In genomic region chr9:5453673-5454072, GRCh38 we compare ENCODE assay signal across 11 cellular contexts. TPM values are rescaled to one million over a fixed set of nuclear protein-coding genes. Genes with fewer than 3 reads are reported as not detected.
DNase-seq lines count a peak whose midpoint lies in the region; ATAC-seq and TF ChIP-seq lines count a peak whose summit lies in the region.
"Had no signal": no experiment of that assay in that cellular context is flagged by ENCODE, and none has a peak within 500 bp of the region (broad histone marks: within the 10 kb centered on the region; RNA-seq: fewer than 3 reads in every experiment).

No MANE protein-coding gene starts in this region.

- dilution Hi-C loops in IMR-90 (cut with HindIII; ENCODE audit: low sequenced_read_pairs, unreplicated experiment), result no loop called here

- no peak overlapping the region for H3K27ac Mint-ChIP-seq in activated naive CD4-positive, alpha-beta T cell treated with anti-CD3 and anti-CD28 coated beads, Interleukin-2, amount 50 U/mL, for 24 hours

- H2BK15ac ChIP-seq in IMR-90 (ENCODE audit: low read depth, low read length), result peak overlapping the region; percentile 60; the same call in 1 of the 3 replicates

- no peaks in the 10 kb centered on the region for H3K27me3 ChIP-seq in IMR-90 (ENCODE audit: control insufficient read depth, insufficient read depth, low read length)
- H3K27me3 ChIP-seq in thoracic aorta (replicated peaks; ENCODE audit: insufficient read depth), result no peaks in the 10 kb centered on the region
- H3K27me3 ChIP-seq: BLaER1 had no signal

- H3K27ac ChIP-seq in IMR-90 (ENCODE audit: insufficient read depth, low read length), result peak overlapping the region; percentile 16
- peak overlapping the region; percentile 59 to 71 for H3K27ac ChIP-seq in thoracic aorta
- H3K27ac ChIP-seq: BLaER1 had no signal

- H3K4me3 Mint-ChIP-seq in activated naive CD4-positive, alpha-beta T cell treated with anti-CD3 and anti-CD28 coated beads, Interleukin-2, amount 50 U/mL, for 24 hours, result peak overlapping the region; percentile 92

- no peak for TF ChIP-seq RAD21 in IMR-90 (IDR thresholded peaks at IDR 0.05; ENCODE audit: low read length)

- no peaks in the 10 kb centered on the region for H3K27me3 Mint-ChIP-seq in activated naive CD4-positive, alpha-beta T cell treated with anti-CD3 and anti-CD28 coated beads, Interleukin-2, amount 50 U/mL, for 24 hours

- H3K4me3 ChIP-seq in IMR-90 (ENCODE audit: insufficient read depth, low read depth, low read length) (no peak overlapping the region), thoracic aorta (peak overlapping the region; percentile 26)
- H3K4me3 ChIP-seq: BLaER1 had no signal

- CTCF ChIA-PET in IMR-90 (lab: Yijun Ruan, JAX), result no interaction called here

- H3K9me1 ChIP-seq in IMR-90 (ENCODE audit: insufficient read depth, low read length), result no peaks in the 10 kb centered on the region; the same call in 1 of the 2 replicates

- H3K9ac ChIP-seq in IMR-90 (ENCODE audit: low read depth, low read length), result peak overlapping the region; percentile 3; the same call in 1 of the 2 replicates
- H3K9ac ChIP-seq: BLaER1 had no signal

- peak overlapping the region; percentile 87 for H3K14ac ChIP-seq in IMR-90 (replicated peaks; ENCODE audit: low read depth, low read length)

- intact Hi-C loops in IMR-90 (cut with micrococcal nuclease) (loop anchor here (2.0 kb wide), 1 partner anchor 57 kb away; the partner anchor contains the start of gene PDCD1LG2), sciatic nerve (cut with DNase I) (no loop called here)

- peak overlapping the region; percentile 93 for H3K23ac ChIP-seq in IMR-90 (ENCODE audit: low read depth, low read length)

- H2AK9ac ChIP-seq in IMR-90 (replicated peaks; ENCODE audit: low read depth, low read length, poor library complexity), result peak overlapping the region; percentile 57

- BruUV-seq in IMR-90 (replicated peaks; lab: Mats Ljungman, UMichigan), result no TSS peak

- peak overlapping the region; percentile 53 for H2BK20ac ChIP-seq in IMR-90 (ENCODE audit: low read depth, low read length)

- no peak for DNase-seq in activated naive CD4-positive, alpha-beta T cell (lab: John Stamatoyannopoulos, UW)
- no peak for DNase-seq in IMR-90
- DNase-seq in astrocyte of the hippocampus (ENCODE audit: low read depth, low spot score), result peak; percentile 29
- DNase-seq in thoracic aorta (ENCODE audit: low spot score), result no peak
- DNase-seq in NCI-H146 treated with DMSO at 0.1 percent for 48 hours (lab: John Stamatoyannopoulos, UW; ENCODE audit: unreplicated experiment), result no peak
- no peak for DNase-seq in HuH-7 (ENCODE audit: low spot score)
- DNase-seq in sciatic nerve (ENCODE audit: low spot score), result no peak
- DNase-seq: GOT3, NCI-H345 had no signal

- peaks cover 41% of the 10 kb centered on the region for H3K36me3 Mint-ChIP-seq in activated naive CD4-positive, alpha-beta T cell treated with anti-CD3 and anti-CD28 coated beads, Interleukin-2, amount 50 U/mL, for 24 hours

- peak overlapping the region; percentile 96 for H2BK5ac ChIP-seq in IMR-90 (ENCODE audit: low read depth, low read length, poor library complexity, severe bottlenecking)

- no peak overlapping the region; the same call in 1 of the 2 replicates for H3K56ac ChIP-seq in IMR-90 (ENCODE audit: extremely low read depth, insufficient read depth, low read length)

- no peaks in the 10 kb centered on the region for H4K20me1 ChIP-seq in IMR-90 (ENCODE audit: insufficient read depth, low read length)
- H4K20me1 ChIP-seq: BLaER1 had no signal

- H3K4me1 ChIP-seq in IMR-90 (ENCODE audit: control insufficient read depth, insufficient read depth, low read length), result peaks cover 2% of the 10 kb centered on the region
- H3K4me1 ChIP-seq in thoracic aorta (ENCODE audit: control insufficient read depth in 1 of 2, low read depth in 2 of 2), result peaks cover 23 to 50% of the 10 kb centered on the region in 2 donors

- POLR2A ChIA-PET in IMR-90 (lab: Charles Lee; ENCODE audit: unreplicated experiment), result interaction anchor here (0.5 kb wide), 1 partner anchor 701 kb away, joined by 5 read pairs; no protein-coding TSS in a partner anchor

- H2AK5ac ChIP-seq in IMR-90 (ENCODE audit: low read depth, low read length), result peak overlapping the region; percentile 65

- in situ Hi-C loops in IMR-90 (cut with MboI; ENCODE audit: low sequenced_read_pairs), result loop anchor here (25.0 kb wide), 1 partner anchor 259 kb away; no protein-coding TSS in a partner anchor

- TF ChIP-seq CTCF in IMR-90 (conservative IDR thresholded peaks at IDR 0.05; ENCODE audit: low read depth, low read length) (no peak), thoracic aorta (IDR thresholded peaks at IDR 0.05) (no peak)

- H3K18ac ChIP-seq in IMR-90 (ENCODE audit: low read depth, low read length), result no peak overlapping the region

- no peaks in the 10 kb centered on the region for H3K9me3 ChIP-seq in IMR-90 (ENCODE audit: control insufficient read depth, insufficient read depth, low read length)
- H3K9me3 ChIP-seq in thoracic aorta, result no peaks in the 10 kb centered on the region
- H3K9me3 ChIP-seq: BLaER1 had no signal

- H3K4ac ChIP-seq in IMR-90 (ENCODE audit: low read depth, low read length), result peak overlapping the region; percentile 77

- H3K4me1 Mint-ChIP-seq in activated naive CD4-positive, alpha-beta T cell treated with anti-CD3 and anti-CD28 coated beads, Interleukin-2, amount 50 U/mL, for 24 hours, result peaks cover 79% of the 10 kb centered on the region

- peak overlapping the region; percentile 89; the same call in 1 of the 2 replicates for H3K4me2 ChIP-seq in IMR-90 (ENCODE audit: low read depth, low read length)
- H3K4me2 ChIP-seq: BLaER1 had no signal

- peak overlapping the region; percentile 92 for H4K5ac ChIP-seq in IMR-90 (ENCODE audit: low read depth, low read length)

- peaks cover 5% of the 10 kb centered on the region for H3K9me3 Mint-ChIP-seq in activated naive CD4-positive, alpha-beta T cell treated with anti-CD3 and anti-CD28 coated beads, Interleukin-2, amount 50 U/mL, for 24 hours

- H2AFZ ChIP-seq in IMR-90 (replicated peaks; ENCODE audit: low read length, poor library complexity), result peak overlapping the region; percentile 75

- peaks cover 14 to 30% of the 10 kb centered on the region in 2 experiments for H3K79me1 ChIP-seq in IMR-90 (ENCODE audit: low read depth in 1 of 2, low read length in 2 of 2)

- peak overlapping the region; percentile 57 for H4K91ac ChIP-seq in IMR-90 (ENCODE audit: insufficient read depth, low read depth, low read length)

- no peak for TF ChIP-seq POLR2A in IMR-90 (IDR thresholded peaks at IDR 0.05; ENCODE audit: low read depth, low read length)

- no CpG with 5 or more reads among the region's 2 CpGs for WGBS in IMR-90 (ENCODE audit: extremely low coverage in 2 of 2, insufficient read length in 1 of 2), 2 experiments

- H4K8ac ChIP-seq in IMR-90 (ENCODE audit: low read depth in 2 of 2, low read length in 2 of 2), result peak overlapping the region; percentile 2 to 82; a peak in 2 of 4 replicates

- H3K36me3 ChIP-seq in IMR-90 (ENCODE audit: control insufficient read depth, insufficient read depth, low read length) (peaks cover 3% of the 10 kb centered on the region; the same call in 1 of the 2 replicates), thoracic aorta (no peaks in the 10 kb centered on the region)
- H3K36me3 ChIP-seq: BLaER1 had no signal

- ATAC-seq in IMR-90 (ENCODE audit: low read depth) (no peak), thoracic aorta (ENCODE audit: insufficient number of reproducible peaks, low FRiP score, low read depth) (no peak), sciatic nerve (no peak)

- H2BK120ac ChIP-seq in IMR-90 (ENCODE audit: low read depth, low read length), result peak overlapping the region; percentile 74; the same call in 1 of the 2 replicates

TF ChIP-seq in IMR-90, 13 proteins besides CTCF, POLR2A, EP300 and RAD21:
- no peak for TF ChIP-seq SMC3 (IDR thresholded peaks at IDR 0.05; ENCODE audit: low read depth, low read length)
- TF ChIP-seq, protein P1, sequence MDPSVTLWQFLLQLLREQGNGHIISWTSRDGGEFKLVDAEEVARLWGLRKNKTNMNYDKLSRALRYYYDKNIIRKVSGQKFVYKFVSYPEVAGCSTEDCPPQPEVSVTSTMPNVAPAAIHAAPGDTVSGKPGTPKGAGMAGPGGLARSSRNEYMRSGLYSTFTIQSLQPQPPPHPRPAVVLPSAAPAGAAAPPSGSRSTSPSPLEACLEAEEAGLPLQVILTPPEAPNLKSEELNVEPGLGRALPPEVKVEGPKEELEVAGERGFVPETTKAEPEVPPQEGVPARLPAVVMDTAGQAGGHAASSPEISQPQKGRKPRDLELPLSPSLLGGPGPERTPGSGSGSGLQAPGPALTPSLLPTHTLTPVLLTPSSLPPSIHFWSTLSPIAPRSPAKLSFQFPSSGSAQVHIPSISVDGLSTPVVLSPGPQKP (IDR thresholded peaks at IDR 0.05; ENCODE audit: borderline replicate concordance, low read depth, low read length), result no peak
- no peak for TF ChIP-seq FOS (IDR thresholded peaks at IDR 0.05; ENCODE audit: low read depth, low read length)
- no peak for TF ChIP-seq MAZ (IDR thresholded peaks at IDR 0.05; ENCODE audit: borderline replicate concordance, low read depth, low read length)
- no peak for TF ChIP-seq RCOR1 (IDR thresholded peaks at IDR 0.05; ENCODE audit: insufficient replicate concordance, low read length)
- no peak for TF ChIP-seq CEBPB (IDR thresholded peaks at IDR 0.05; ENCODE audit: low read depth, low read length)
- TF ChIP-seq BHLHE40 (IDR thresholded peaks at IDR 0.05; ENCODE audit: low read depth, low read length), result no peak

RNA-seq across cellular contexts. Expression of gene CD274, which starts 3.3 kb away (rescaled TPM):
- total RNA-seq in IMR-90 (2012; rRNA removed) (19.4 and 29.4 TPM in 2 replicates), thoracic aorta (1 to 10 TPM; 2.2 to 7.3 TPM), sciatic nerve (4.7 TPM)
- polyA plus RNA-seq in IMR-90 (2012; rRNA removed), result 13.9 and 17.4 TPM in 2 replicates
- polyA plus RNA-seq in IMR-90 (2012; cell fraction: cytosol; rRNA removed), result 3.0 and 4.3 TPM in 2 replicates
- polyA plus RNA-seq in IMR-90 (2012; cell fraction: nucleus; rRNA removed; ENCODE audit: low replicate concordance), result 4.8 and 33.9 TPM in 2 replicates

RNA-seq across cellular contexts. Expression of gene PLGRKT, which starts 15.9 kb away (rescaled TPM):
- total RNA-seq in IMR-90 (2012; rRNA removed) (12.7 and 13.6 TPM in 2 replicates), thoracic aorta (1 to 10 TPM; 6.0 to 8.8 TPM), sciatic nerve (10.7 TPM)
- 8.6 and 10.8 TPM in 2 replicates for polyA plus RNA-seq in IMR-90 (2012; rRNA removed)
- 2.1 and 3.0 TPM in 2 replicates for polyA plus RNA-seq in IMR-90 (2012; cell fraction: cytosol; rRNA removed)
- polyA plus RNA-seq in IMR-90 (2012; cell fraction: nucleus; rRNA removed; ENCODE audit: low replicate concordance), result 0.53 and 2.4 TPM in 2 replicates

RNA-seq across cellular contexts. Expression of gene PDCD1LG2, which starts 56.7 kb away (rescaled TPM):
- total RNA-seq in IMR-90 (2012; rRNA removed), result 29.7 and 33.3 TPM in 2 replicates
- 17.3 and 17.5 TPM in 2 replicates for polyA plus RNA-seq in IMR-90 (2012; rRNA removed)
- 5.9 and 8.7 TPM in 2 replicates for polyA plus RNA-seq in IMR-90 (2012; cell fraction: cytosol; rRNA removed)
- 2.5 and 10.4 TPM in 2 replicates for polyA plus RNA-seq in IMR-90 (2012; cell fraction: nucleus; rRNA removed; ENCODE audit: low replicate concordance)
- total RNA-seq in thoracic aorta, result 1 to 10 TPM; 1.1 to 4.5 TPM
- 3.0 TPM for total RNA-seq in sciatic nerve
